2 cellular contexts compared by ENCODE assay signal in genomic region chr18:36441426-36441870, GRCh38.
TF ChIP-seq lines count a peak whose summit lies in the region.

No MANE protein-coding gene starts in this region.

TF ChIP-seq in IMR-90, 13 proteins besides CTCF, POLR2A, EP300 and RAD21:
- TF ChIP-seq MAZ (IDR thresholded peaks at IDR 0.05; ENCODE audit: borderline replicate concordance, low read depth, low read length) (no peak), RCOR1 (IDR thresholded peaks at IDR 0.05; ENCODE audit: insufficient replicate concordance, low read length) (no peak), FOS (IDR thresholded peaks at IDR 0.05; ENCODE audit: low read depth, low read length) (no peak), ELK1 (IDR thresholded peaks at IDR 0.05; ENCODE audit: borderline replicate concordance, low read depth, low read length) (no peak), MAFK (IDR thresholded peaks at IDR 0.05; ENCODE audit: low read depth, low read length) (no peak), RFX5 (IDR thresholded peaks at IDR 0.05; ENCODE audit: low read depth, low read length) (no peak), CHD1 (IDR thresholded peaks at IDR 0.05; ENCODE audit: low read depth, low read length) (no peak), CEBPB (IDR thresholded peaks at IDR 0.05; ENCODE audit: low read depth, low read length) (no peak), USF2 (IDR thresholded peaks at IDR 0.05; ENCODE audit: low read depth, low read length) (no peak), MXI1 (IDR thresholded peaks at IDR 0.05; ENCODE audit: borderline replicate concordance, low read depth, low read length) (no peak), NFE2L2 (IDR thresholded peaks at IDR 0.05; ENCODE audit: low read depth, low read length) (no peak), SMC3 (IDR thresholded peaks at IDR 0.05; ENCODE audit: low read depth, low read length) (no peak), BHLHE40 (IDR thresholded peaks at IDR 0.05; ENCODE audit: low read depth, low read length) (no peak)

TF ChIP-seq in GM12878, 131 proteins besides CTCF, POLR2A, EP300 and RAD21:
- TF ChIP-seq SIN3A (IDR thresholded peaks at IDR 0.05; ENCODE audit: low read depth, low read length) (no peak), SMAD1 (IDR thresholded peaks at IDR 0.05; ENCODE audit: low read depth, partially characterized antibody) (no peak), PAX8 (IDR thresholded peaks at IDR 0.05) (no peak), POLR2AphosphoS2 (IDR thresholded peaks at IDR 0.05; ENCODE audit: low read depth, low read length) (no peak), IKZF2 (IDR thresholded peaks at IDR 0.05) (no peak), NBN (IDR thresholded peaks at IDR 0.05) (no peak), E2F4 (IDR thresholded peaks at IDR 0.05; ENCODE audit: low read depth, low read length) (no peak)
TF ChIP-seq in GM12878: peak in this region for 0.
